20 cellular contexts compared by ENCODE assay signal in the genomic region with DNA sequence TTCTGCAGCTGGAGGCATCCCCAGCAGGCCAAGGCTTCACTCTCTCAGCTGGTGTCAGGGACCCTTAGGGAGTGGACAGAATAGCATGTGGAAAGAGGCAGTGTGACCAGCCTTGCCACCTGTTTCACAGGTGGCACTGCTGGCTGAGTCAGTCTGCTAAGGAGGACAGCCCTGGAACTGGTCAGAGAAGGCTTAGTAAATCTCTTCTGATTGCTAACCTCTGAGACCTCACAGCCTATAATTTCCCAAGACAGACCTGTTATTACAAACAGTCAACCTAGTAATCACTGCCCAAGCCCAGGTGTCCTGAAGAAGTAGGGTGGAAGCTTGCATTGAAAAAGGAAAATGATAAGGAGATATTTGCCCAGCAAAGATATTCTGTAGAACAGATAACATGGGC. TPM values are rescaled to one million over a fixed set of nuclear protein-coding genes. Genes with fewer than 3 reads are reported as not detected.
DNase-seq lines count a peak whose midpoint lies in the region; ATAC-seq, FAIRE-seq and TF ChIP-seq lines count a peak whose summit lies in the region.
"Had no signal": no experiment of that assay in that cellular context is flagged by ENCODE, and none has a peak within 500 bp of the region (broad histone marks: within the 10 kb centered on the region; RNA-seq: fewer than 3 reads in every experiment).

No MANE protein-coding gene starts in this region.

- H3K4me3 ChIP-seq in adrenal gland (no peak overlapping the region), mucosa of descending colon (no peak overlapping the region)

- H3K36me3 ChIP-seq in adrenal gland (replicated peaks in 1 of 2) = no peaks in the 10 kb centered on the region
- H3K36me3 ChIP-seq in mucosa of descending colon (ENCODE audit: low read depth) = no peaks in the 10 kb centered on the region

- H3K27me3 Mint-ChIP-seq in natural killer cell (ENCODE audit: low read depth in 2 of 2) = no peaks in the 10 kb centered on the region
- H3K27me3 Mint-ChIP-seq in natural killer cell treated with Interleukin-12 subunit alpha and Interleukin-12 subunit beta and Interleukin-15 and Interleukin-18, amount 100 ng/mL, for 72 hours = no peaks in the 10 kb centered on the region
- H3K27me3 Mint-ChIP-seq: activated CD4-positive, alpha-beta memory T cell treated with anti-CD3 and anti-CD28 coated beads for 36 hours; activated naive CD8-positive, alpha-beta T cell treated with anti-CD3 and anti-CD28 coated beads, Interleukin-2, amount 10 ng/mL, durations not matched to agents 7 days and 5 days; dendritic cell treated with granulocyte-macrophage colony-stimulating factor and Interleukin-4, amounts not matched to agents 40 ng/mL and 50 ng/mL, for 4 days had no signal

- H3K4me3 Mint-ChIP-seq in natural killer cell = no peak overlapping the region
- no peak overlapping the region for H3K4me3 Mint-ChIP-seq in natural killer cell treated with Interleukin-12 subunit alpha and Interleukin-12 subunit beta and Interleukin-15 and Interleukin-18, amount 100 ng/mL, for 72 hours
- H3K4me3 Mint-ChIP-seq: activated CD4-positive, alpha-beta memory T cell treated with anti-CD3 and anti-CD28 coated beads for 36 hours; activated naive CD8-positive, alpha-beta T cell treated with anti-CD3 and anti-CD28 coated beads, Interleukin-2, amount 10 ng/mL, durations not matched to agents 7 days and 5 days; CD14-positive monocyte; dendritic cell treated with granulocyte-macrophage colony-stimulating factor and Interleukin-4, amounts not matched to agents 40 ng/mL and 50 ng/mL, for 4 days; WTC11 had no signal

- H3K27ac Mint-ChIP-seq in natural killer cell = peak overlapping the region; percentile 93 to 96
- H3K27ac Mint-ChIP-seq in natural killer cell treated with Interleukin-12 subunit alpha and Interleukin-12 subunit beta and Interleukin-15 and Interleukin-18, amount 100 ng/mL, for 72 hours = peak overlapping the region in 1 of 2 donors; percentile 75
- H3K27ac Mint-ChIP-seq: activated CD4-positive, alpha-beta memory T cell treated with anti-CD3 and anti-CD28 coated beads for 36 hours; CD14-positive monocyte; dendritic cell treated with granulocyte-macrophage colony-stimulating factor and Interleukin-4, amounts not matched to agents 40 ng/mL and 50 ng/mL, for 4 days; WTC11 had no signal

- H3K36me3 Mint-ChIP-seq in natural killer cell = no peaks in the 10 kb centered on the region
- H3K36me3 Mint-ChIP-seq in natural killer cell treated with Interleukin-12 subunit alpha and Interleukin-12 subunit beta and Interleukin-15 and Interleukin-18, amount 100 ng/mL, for 72 hours = no peaks in the 10 kb centered on the region
- H3K36me3 Mint-ChIP-seq: activated CD4-positive, alpha-beta memory T cell treated with anti-CD3 and anti-CD28 coated beads for 36 hours; activated naive CD8-positive, alpha-beta T cell treated with anti-CD3 and anti-CD28 coated beads, Interleukin-2, amount 10 ng/mL, durations not matched to agents 7 days and 5 days; CD14-positive monocyte; WTC11 had no signal

- H3K9me3 ChIP-seq in adrenal gland (replicated peaks in 1 of 3) (no peaks in the 10 kb centered on the region), mucosa of descending colon (no peaks in the 10 kb centered on the region)

- TF ChIP-seq CTCF in natural killer cell (IDR thresholded peaks at IDR 0.05) (no peak), adrenal gland (IDR thresholded peaks at IDR 0.05) (no peak), mucosa of descending colon (IDR thresholded peaks at IDR 0.05) (no peak)

- no peaks in the 10 kb centered on the region for H3K9me3 Mint-ChIP-seq in natural killer cell
- H3K9me3 Mint-ChIP-seq in natural killer cell treated with Interleukin-12 subunit alpha and Interleukin-12 subunit beta and Interleukin-15 and Interleukin-18, amount 100 ng/mL, for 72 hours = no peaks in the 10 kb centered on the region
- H3K9me3 Mint-ChIP-seq: activated CD4-positive, alpha-beta memory T cell treated with anti-CD3 and anti-CD28 coated beads for 36 hours; activated naive CD8-positive, alpha-beta T cell treated with anti-CD3 and anti-CD28 coated beads, Interleukin-2, amount 10 ng/mL, durations not matched to agents 7 days and 5 days; CD14-positive monocyte; dendritic cell treated with granulocyte-macrophage colony-stimulating factor and Interleukin-4, amounts not matched to agents 40 ng/mL and 50 ng/mL, for 4 days; WTC11 had no signal

- intact Hi-C loops in natural killer cell (cut with micrococcal nuclease) (no loop called here), adrenal gland (cut with DNase I) (no loop called here), mucosa of descending colon (cut with DNase I, micrococcal nuclease) (no loop called here)

- no peaks in the 10 kb centered on the region for H3K4me1 ChIP-seq in adrenal gland (replicated peaks in 1 of 2)
- peaks cover 6% of the 10 kb centered on the region for H3K4me1 ChIP-seq in mucosa of descending colon (ENCODE audit: low read depth)

- ATAC-seq in natural killer cell (no peak), mucosa of descending colon (peak; percentile 41), HG03095 (IDR thresholded peaks at IDR 0.05; ENCODE audit: unreplicated experiment) (no peak)
- ATAC-seq in natural killer cell treated with Interleukin-12 subunit alpha and Interleukin-12 subunit beta and Interleukin-15 and Interleukin-18, amount 100 ng/mL, for 72 hours = no peak
- ATAC-seq: WTC11 had no signal

- no peaks in the 10 kb centered on the region for H3K27me3 ChIP-seq in adrenal gland

- DNase-seq in natural killer cell (no peak), adrenal gland (peak in 4 of 7 donors; percentile 10 to 50 (median 22)), mucosa of descending colon (no peak), urothelium cell line (ENCODE audit: low spot score) (no peak), NCI-H1436 (lab: John Stamatoyannopoulos, UW) (no peak)
- DNase-seq in natural killer cell treated with Interleukin-12 subunit alpha and Interleukin-12 subunit beta and Interleukin-15 and Interleukin-18, amount 100 ng/mL, for 72 hours (ENCODE audit: low spot score) = no peak
- DNase-seq in stimulated activated CD4-positive, alpha-beta T cell treated with anti-CD3 and anti-CD28 coated beads, Interleukin-12 subunit alpha, Interleukin-12 subunit beta, amount 100 ng/mL, for 4 hours = no peak
- DNase-seq: activated CD4-positive, alpha-beta memory T cell treated with anti-CD3 and anti-CD28 coated beads for 36 hours; activated naive CD8-positive, alpha-beta T cell treated with anti-CD3 and anti-CD28 coated beads, Interleukin-2, amount 10 ng/mL, durations not matched to agents 7 days and 5 days; activated T-cell treated with anti-CD3 and anti-CD28 coated beads, Interleukin-2, amount 50 U/mL, for 1 hour; erythroblast; KBM-7; mesendoderm; NCI-H510A treated with DMSO at 0.1 percent for 48 hours; SHP77; T-helper 2 cell had no signal

- peak; percentile 13 for FAIRE-seq in urothelium cell line (lab: Jason Lieb, UNC)

- TF ChIP-seq POLR2A in adrenal gland (IDR thresholded peaks at IDR 0.05) = no peak

- H3K4me1 Mint-ChIP-seq in natural killer cell = peaks cover 44 to 58% of the 10 kb centered on the region in 2 donors
- peaks cover 20 to 49% of the 10 kb centered on the region in 2 donors for H3K4me1 Mint-ChIP-seq in natural killer cell treated with Interleukin-12 subunit alpha and Interleukin-12 subunit beta and Interleukin-15 and Interleukin-18, amount 100 ng/mL, for 72 hours (ENCODE audit: low read depth in 2 of 2)

- no peak overlapping the region for H3K27ac ChIP-seq in adrenal gland

RNA-seq across cellular contexts. Expression of a gene that starts 26.4 kb away (rescaled TPM):
- total RNA-seq in natural killer cell = 1 to 10 TPM; 2.4 to 5.0 (median 4.6) TPM
- 1 to 10 TPM; 4.1 to 4.4 TPM for total RNA-seq in natural killer cell treated with Interleukin-12 subunit alpha and Interleukin-12 subunit beta and Interleukin-15 and Interleukin-18, amount 100 ng/mL, for 72 hours
- 10 to 100 TPM in 3 of 8 donors, 1 to 10 TPM in 5; 2.3 to 17.1 (median 9.2) TPM for total RNA-seq in adrenal gland
- 1 to 10 TPM; 2.3 to 5.1 (median 2.9) TPM for polyA plus RNA-seq in adrenal gland
- 100 to 1,000 TPM in 1 of 3 donors, 10 to 100 TPM in 2; 70.6 to 184 (median 81.4) TPM for total RNA-seq in mucosa of descending colon

RNA-seq across cellular contexts. Expression of a gene that starts 51.0 kb away (rescaled TPM):
- total RNA-seq in natural killer cell (10 to 100 TPM; 26.4 to 46.2 (median 31.5) TPM), adrenal gland (10 to 100 TPM; 19.4 to 43.2 (median 25.0) TPM), mucosa of descending colon (10 to 100 TPM; 32.1 to 43.6 (median 36.7) TPM)
- total RNA-seq in natural killer cell treated with Interleukin-12 subunit alpha and Interleukin-12 subunit beta and Interleukin-15 and Interleukin-18, amount 100 ng/mL, for 72 hours = 100 to 1,000 TPM; 108 to 277 TPM
- polyA plus RNA-seq in adrenal gland = 10 to 100 TPM; 10.5 to 31.4 (median 15.9) TPM

Comparison
In these comparisons a context has a peak if more than half of its experiments do, and no peak if none do; other contexts are left out.
1. DNase-seq: peak in adrenal gland (4 of 7); none in natural killer cell (single experiment), natural killer cell treated with Interleukin-12 subunit alpha and Interleukin-12 subunit beta and Interleukin-15 and Interleukin-18, amount 100 ng/mL, for 72 hours (single experiment), mucosa of descending colon (0 of 3), urothelium cell line (single experiment), stimulated activated CD4-positive, alpha-beta T cell treated with anti-CD3 and anti-CD28 coated beads, Interleukin-12 subunit alpha, Interleukin-12 subunit beta, amount 100 ng/mL, for 4 hours (single experiment) and NCI-H1436 (single experiment).